Comparison of ENCODE assay signal across 11 cellular contexts in the genomic region with DNA sequence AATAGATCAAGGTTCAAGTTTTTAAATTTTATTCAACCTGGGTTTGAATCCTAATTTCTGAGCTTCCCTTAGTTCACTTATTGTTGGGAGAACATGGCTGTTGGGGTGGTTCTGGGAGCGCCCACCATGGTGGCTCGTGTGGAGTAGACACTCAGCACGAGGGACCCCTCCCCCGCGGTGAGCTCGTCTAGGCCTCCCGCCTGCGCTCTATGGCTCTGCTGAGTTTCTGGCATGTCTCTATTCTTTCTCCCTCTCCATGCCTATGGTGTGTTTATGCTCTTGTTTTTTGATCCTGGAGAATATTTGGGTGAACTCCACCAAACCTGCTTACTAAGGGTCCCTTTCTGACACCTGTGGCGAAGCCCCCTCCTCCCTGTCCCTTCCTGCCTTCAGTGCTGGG. TPM values are rescaled to one million over a fixed set of nuclear protein-coding genes. Genes with fewer than 3 reads are reported as not detected.
A peak's percentile ranks its signal among the peaks of the same experiment; 100 is the strongest.
DNase-seq lines count a peak whose midpoint lies in the region; ATAC-seq, FAIRE-seq and TF ChIP-seq lines count a peak whose summit lies in the region.
"Had no signal": no experiment of that assay in that cellular context is flagged by ENCODE, and none has a peak within 500 bp of the region (broad histone marks: within the 10 kb centered on the region; RNA-seq: fewer than 3 reads in every experiment).

No MANE protein-coding gene starts in this region.

- no peaks in the 10 kb centered on the region for H3K36me3 Mint-ChIP-seq in natural killer cell
- H3K36me3 Mint-ChIP-seq in natural killer cell treated with Interleukin-12 subunit alpha and Interleukin-12 subunit beta and Interleukin-15 and Interleukin-18, amount 100 ng/mL, for 72 hours = peaks cover 23% of the 10 kb centered on the region

- H3K4me3 ChIP-seq in Panc1 (ENCODE audit: low read depth in 2 of 2, low read length in 2 of 2) (peak overlapping the region in 1 of 2 experiments; percentile 23; a peak in 1 of 4 replicates), testis (no peak overlapping the region)
- H3K4me3 ChIP-seq in effector memory CD4-positive, alpha-beta T cell (ENCODE audit: insufficient read depth, low read depth, low read length, poor library complexity, severe bottlenecking) = no peak overlapping the region
- H3K4me3 ChIP-seq: esophagus squamous epithelium had no signal

- no peak for TF ChIP-seq CTCF in natural killer cell (IDR thresholded peaks at IDR 0.05)
- TF ChIP-seq CTCF in Panc1 (IDR thresholded peaks at IDR 0.05) = no peak
- TF ChIP-seq CTCF in testis (IDR thresholded peaks at IDR 0.05) = no peak

- no peak for ATAC-seq in natural killer cell
- no peak for ATAC-seq in natural killer cell treated with Interleukin-12 subunit alpha and Interleukin-12 subunit beta and Interleukin-15 and Interleukin-18, amount 100 ng/mL, for 72 hours
- no peak for ATAC-seq in Panc1
- no peak for ATAC-seq in HG03280 (IDR thresholded peaks at IDR 0.05; ENCODE audit: unreplicated experiment)
- no peak for ATAC-seq in HG03432 (IDR thresholded peaks at IDR 0.05; ENCODE audit: unreplicated experiment)

- H3K9me3 Mint-ChIP-seq in natural killer cell = no peaks in the 10 kb centered on the region
- H3K9me3 Mint-ChIP-seq in natural killer cell treated with Interleukin-12 subunit alpha and Interleukin-12 subunit beta and Interleukin-15 and Interleukin-18, amount 100 ng/mL, for 72 hours = no peaks in the 10 kb centered on the region

- H3K36me3 ChIP-seq in Panc1 (ENCODE audit: control insufficient read depth, insufficient read depth, low read length) (peaks cover 25% of the 10 kb centered on the region), testis (ENCODE audit: low read depth, missing control alignments) (no peaks in the 10 kb centered on the region)
- peaks cover 43% of the 10 kb centered on the region for H3K36me3 ChIP-seq in effector memory CD4-positive, alpha-beta T cell (ENCODE audit: control insufficient read depth, insufficient read depth, low read length)

- POLR2A ChIA-PET in Panc1 (lab: Charles Lee) = no interaction called here

- WGBS in testis, 2 donors = 39 to 62% methylated on average over 9 of the region's 9 CpGs

- DNase-seq in natural killer cell (no peak), Panc1 (ENCODE audit: low read depth, low spot score) (no peak), testis (no peak), urothelium cell line (ENCODE audit: low spot score) (no peak)
- no peak for DNase-seq in natural killer cell treated with Interleukin-12 subunit alpha and Interleukin-12 subunit beta and Interleukin-15 and Interleukin-18, amount 100 ng/mL, for 72 hours (ENCODE audit: low spot score)
- no peak for DNase-seq in effector memory CD4-positive, alpha-beta T cell
- DNase-seq: caudate nucleus, esophagus squamous epithelium, NCI-H526 treated with DMSO at 0.1 percent for 48 hours had no signal

- no peak overlapping the region for H3K4me3 Mint-ChIP-seq in natural killer cell
- H3K4me3 Mint-ChIP-seq in natural killer cell treated with Interleukin-12 subunit alpha and Interleukin-12 subunit beta and Interleukin-15 and Interleukin-18, amount 100 ng/mL, for 72 hours = no peak overlapping the region

- CTCF ChIA-PET in Panc1 (lab: Charles Lee) = interaction anchor here (2.3 kb wide), 1 partner anchor 16 kb away, joined by 7 read pairs; no protein-coding TSS in a partner anchor

- H3K4me1 ChIP-seq in Panc1 (ENCODE audit: control insufficient read depth, insufficient read depth, low read length) (peaks cover 77% of the 10 kb centered on the region), testis (peaks cover 55% of the 10 kb centered on the region)
- peaks cover 24% of the 10 kb centered on the region for H3K4me1 ChIP-seq in effector memory CD4-positive, alpha-beta T cell (ENCODE audit: control insufficient read depth, insufficient read depth, low read length, poor library complexity, severe bottlenecking)

- H3K9me3 ChIP-seq in Panc1 (ENCODE audit: control insufficient read depth, insufficient read depth, low read depth, low read length) = no peaks in the 10 kb centered on the region
- H3K9me3 ChIP-seq in effector memory CD4-positive, alpha-beta T cell (ENCODE audit: control insufficient read depth, low read length) = no peaks in the 10 kb centered on the region
- no peaks in the 10 kb centered on the region for H3K9me3 ChIP-seq in testis
- H3K9me3 ChIP-seq: esophagus squamous epithelium had no signal

- H3K27me3 Mint-ChIP-seq in natural killer cell (ENCODE audit: low read depth in 2 of 2) = no peaks in the 10 kb centered on the region
- no peaks in the 10 kb centered on the region for H3K27me3 Mint-ChIP-seq in natural killer cell treated with Interleukin-12 subunit alpha and Interleukin-12 subunit beta and Interleukin-15 and Interleukin-18, amount 100 ng/mL, for 72 hours

- no peak for TF ChIP-seq POLR2A in testis (IDR thresholded peaks at IDR 0.05)

- no TSS peak for BruUV-seq in Panc1 (replicated peaks; lab: Mats Ljungman, UMichigan)

- no peak for FAIRE-seq in urothelium cell line (lab: Jason Lieb, UNC)

- intact Hi-C loops in natural killer cell (cut with micrococcal nuclease) (no loop called here), Panc1 (cut with micrococcal nuclease; ENCODE audit: unreplicated experiment) (no loop called here), testis (cut with DNase I; ENCODE audit: low total_unique reads) (no loop called here)

- H3K27ac ChIP-seq in Panc1 (ENCODE audit: low read length) (peak overlapping the region; percentile 96), testis (peak overlapping the region; percentile 80 to 93)
- peak overlapping the region; percentile 14 for H3K27ac ChIP-seq in effector memory CD4-positive, alpha-beta T cell (ENCODE audit: insufficient read depth, low read length, poor library complexity, severe bottlenecking)

- peaks cover 46 to 56% of the 10 kb centered on the region in 2 donors for H3K4me1 Mint-ChIP-seq in natural killer cell
- H3K4me1 Mint-ChIP-seq in natural killer cell treated with Interleukin-12 subunit alpha and Interleukin-12 subunit beta and Interleukin-15 and Interleukin-18, amount 100 ng/mL, for 72 hours (ENCODE audit: low read depth in 2 of 2) = peaks cover 49 to 51% of the 10 kb centered on the region in 2 donors

- in situ Hi-C loops in Panc1 (cut with HindIII; ENCODE audit: low pct_unique_long_range_greater_than_20kb, low sequenced_read_pairs) = no loop called here

- peak overlapping the region; percentile 77 to 99 for H3K27ac Mint-ChIP-seq in natural killer cell
- peak overlapping the region in 1 of 2 donors; percentile 33 for H3K27ac Mint-ChIP-seq in natural killer cell treated with Interleukin-12 subunit alpha and Interleukin-12 subunit beta and Interleukin-15 and Interleukin-18, amount 100 ng/mL, for 72 hours

- H3K27me3 ChIP-seq in Panc1 (ENCODE audit: control insufficient read depth, insufficient read depth, low read length) = no peaks in the 10 kb centered on the region
- no peaks in the 10 kb centered on the region for H3K27me3 ChIP-seq in effector memory CD4-positive, alpha-beta T cell (replicated peaks; ENCODE audit: control insufficient read depth, insufficient read depth, low read length, poor library complexity, severe bottlenecking)
- H3K27me3 ChIP-seq in testis = no peaks in the 10 kb centered on the region
- H3K27me3 ChIP-seq: esophagus squamous epithelium had no signal

RNA-seq across cellular contexts. Expression of a gene that starts 1.6 kb away (rescaled TPM):
- total RNA-seq in natural killer cell (10 to 100 TPM; 47.6 to 56.4 (median 51.8) TPM), Panc1 (2021; ENCODE audit: unreplicated experiment) (361 TPM), testis (100 to 1,000 TPM; 176 to 303 TPM)
- total RNA-seq in natural killer cell treated with Interleukin-12 subunit alpha and Interleukin-12 subunit beta and Interleukin-15 and Interleukin-18, amount 100 ng/mL, for 72 hours = 10 to 100 TPM; 40.7 to 63.9 TPM
- 697 TPM for polyA plus RNA-seq in Panc1 (2012; ENCODE audit: insufficient read length)
- 134 TPM for polyA plus RNA-seq in testis (ENCODE audit: insufficient read depth, low read depth, low replicate concordance)

RNA-seq across cellular contexts. Expression of a gene that starts 18.6 kb away (rescaled TPM):
- total RNA-seq in natural killer cell = 100 to 1,000 TPM; 304 to 322 (median 321) TPM
- 100 to 1,000 TPM; 266 to 434 TPM for total RNA-seq in natural killer cell treated with Interleukin-12 subunit alpha and Interleukin-12 subunit beta and Interleukin-15 and Interleukin-18, amount 100 ng/mL, for 72 hours
- total RNA-seq in Panc1 (2021; ENCODE audit: unreplicated experiment) = 545 TPM
- 761 TPM for polyA plus RNA-seq in Panc1 (2012; ENCODE audit: insufficient read length)
- 100 to 1,000 TPM; 264 to 281 TPM for total RNA-seq in testis
- polyA plus RNA-seq in testis (ENCODE audit: insufficient read depth, low read depth, low replicate concordance) = 163 TPM

RNA-seq across cellular contexts. Expression of a gene that starts 25.5 kb away (rescaled TPM):
- total RNA-seq in natural killer cell (1 to 10 TPM; 2.0 to 3.2 (median 3.2) TPM), Panc1 (2021; ENCODE audit: unreplicated experiment) (47.8 TPM), testis (10 to 100 TPM; 57.0 to 84.9 TPM)
- total RNA-seq in natural killer cell treated with Interleukin-12 subunit alpha and Interleukin-12 subunit beta and Interleukin-15 and Interleukin-18, amount 100 ng/mL, for 72 hours = 1 to 10 TPM; 1.9 to 3.3 TPM
- polyA plus RNA-seq in Panc1 (2012; ENCODE audit: insufficient read length) = 101 TPM
- polyA plus RNA-seq in testis (ENCODE audit: insufficient read depth, low read depth, low replicate concordance) = 34.5 TPM

RNA-seq across cellular contexts. Expression of a gene that starts 30.0 kb away (rescaled TPM):
- total RNA-seq in natural killer cell (10 to 100 TPM; 15.4 to 21.9 (median 19.0) TPM), Panc1 (2021; ENCODE audit: unreplicated experiment) (39.0 TPM), testis (10 to 100 TPM; 17.3 to 31.2 TPM)
- 10 to 100 TPM; 15.1 to 27.6 TPM for total RNA-seq in natural killer cell treated with Interleukin-12 subunit alpha and Interleukin-12 subunit beta and Interleukin-15 and Interleukin-18, amount 100 ng/mL, for 72 hours
- polyA plus RNA-seq in Panc1 (2012; ENCODE audit: insufficient read length) = 42.2 TPM
- 18.4 TPM for polyA plus RNA-seq in testis (ENCODE audit: insufficient read depth, low read depth, low replicate concordance)

RNA-seq across cellular contexts. Expression of a gene that starts 32.7 kb away (rescaled TPM):
- total RNA-seq in natural killer cell (10 to 100 TPM; 38.0 to 46.0 (median 40.0) TPM), Panc1 (2021; ENCODE audit: unreplicated experiment) (58.0 TPM), testis (10 to 100 TPM; 37.6 to 38.0 TPM)
- total RNA-seq in natural killer cell treated with Interleukin-12 subunit alpha and Interleukin-12 subunit beta and Interleukin-15 and Interleukin-18, amount 100 ng/mL, for 72 hours = 10 to 100 TPM; 35.7 to 39.5 TPM
- polyA plus RNA-seq in Panc1 (2012; ENCODE audit: insufficient read length) = 91.5 TPM
- 21.7 TPM for polyA plus RNA-seq in testis (ENCODE audit: insufficient read depth, low read depth, low replicate concordance)

Comparison
In these comparisons a context has a peak if more than half of its experiments do, and no peak if none do; other contexts are left out.
1. H3K27ac ChIP-seq: peak in every context shown above with its lines; median percentile 96 in Panc1; 86 in testis; 14 in effector memory CD4-positive, alpha-beta T cell.
2. RNA of a gene that starts 25.5 kb away (total RNA-seq): 57.0 to 84.9 TPM in testis and 47.8 TPM in Panc1 (single experiment); 1.9 to 3.3 TPM in natural killer cell treated with Interleukin-12 subunit alpha and Interleukin-12 subunit beta and Interleukin-15 and Interleukin-18, amount 100 ng/mL, for 72 hours and 2.0 to 3.2 TPM in natural killer cell; every median in the first group is over 10 times any median in the second.